ENCODE assay signal across 8 cellular contexts in the genomic region with DNA sequence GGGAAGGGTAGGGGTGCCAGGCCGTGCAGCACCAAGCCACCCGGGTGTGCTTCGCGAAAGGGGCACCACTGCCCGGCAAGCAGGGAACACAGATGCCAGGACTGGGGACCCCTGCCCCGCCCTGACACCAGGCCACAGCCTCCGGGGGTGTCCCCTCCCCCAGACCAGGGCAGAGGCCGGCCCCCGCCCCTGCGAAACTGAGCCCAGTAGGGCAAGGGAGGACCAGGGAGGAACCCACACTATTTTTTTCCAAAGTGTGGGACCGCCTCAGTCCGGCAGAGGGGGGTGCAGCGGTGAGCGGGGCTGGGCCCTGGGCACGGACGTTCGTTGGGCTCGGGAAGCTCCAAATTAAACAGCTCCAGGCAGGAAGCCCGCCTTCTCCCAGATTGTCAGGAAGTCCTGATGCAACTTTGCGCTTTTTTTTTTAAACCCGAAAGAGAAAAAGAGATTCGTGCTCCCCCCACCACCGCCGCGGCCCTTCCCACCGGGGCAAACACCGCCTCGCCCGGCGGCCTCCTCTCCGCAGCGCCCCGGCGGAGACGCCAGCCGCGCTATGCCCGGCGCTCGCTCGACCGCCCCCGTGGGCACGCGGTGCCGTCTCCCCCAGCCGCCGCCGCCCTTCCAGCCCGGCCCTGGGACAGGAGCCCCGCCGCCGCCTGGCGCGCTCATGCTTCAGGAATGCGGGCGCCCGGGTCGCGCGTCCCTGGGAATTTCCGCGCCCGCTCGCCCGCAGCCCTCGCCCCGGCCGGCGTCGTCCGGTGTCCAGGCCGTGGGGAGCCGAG. TPM values are rescaled to one million over a fixed set of nuclear protein-coding genes. Genes with fewer than 3 reads are reported as not detected.
DNase-seq lines count a peak whose midpoint lies in the region; FAIRE-seq and TF ChIP-seq lines count a peak whose summit lies in the region.

No MANE protein-coding gene starts in this region.

- no peaks in the 10 kb centered on the region for H3K36me3 ChIP-seq in SK-N-SH (replicated peaks in 1 of 2; ENCODE audit: control insufficient read depth in 1 of 2, insufficient read depth in 2 of 2, low read length in 1 of 2)
- no peaks in the 10 kb centered on the region for H3K36me3 ChIP-seq in mammary epithelial cell (ENCODE audit: insufficient read depth, low read length)
- H3K36me3 ChIP-seq in keratinocyte (ENCODE audit: control insufficient read depth in 2 of 2, extremely low read depth in 1 of 2, insufficient read depth in 2 of 2, low read length in 2 of 2) = peaks cover 2 to 4% of the 10 kb centered on the region in 2 experiments

- H3K27ac ChIP-seq in SK-N-SH (ENCODE audit: low read depth in 2 of 2, low read length in 1 of 2) (peak overlapping the region; percentile 43 to 84; a peak in 3 of 4 replicates), mammary epithelial cell (ENCODE audit: insufficient read depth, low read depth, low read length) (peak overlapping the region; percentile 76), keratinocyte (ENCODE audit: control insufficient read depth, insufficient read depth, low read length) (peak overlapping the region; percentile 93)

- H3K9me2 ChIP-seq in SK-N-SH = no peaks in the 10 kb centered on the region

- dilution Hi-C loops in mammary epithelial cell (cut with HindIII; ENCODE audit: low sequenced_read_pairs) = loop anchor here (5.0 to 10.0 kb wide), 5 partner anchors 57 to 521 kb away; partner anchors contain the start of gene ZNF778
- dilution Hi-C loops in keratinocyte (cut with MboI; ENCODE audit: extremely low pct_ligation_motif_present, low sequenced_read_pairs) = no loop called here

- H3K27me3 ChIP-seq in SK-N-SH (ENCODE audit: insufficient read depth) = no peaks in the 10 kb centered on the region
- no peaks in the 10 kb centered on the region for H3K27me3 ChIP-seq in mammary epithelial cell (ENCODE audit: insufficient read depth, low read length)
- no peaks in the 10 kb centered on the region for H3K27me3 ChIP-seq in keratinocyte (ENCODE audit: control insufficient read depth, extremely low read depth, insufficient read depth, low read length)

- intact Hi-C loops in mammary epithelial cell (cut with micrococcal nuclease) = loop anchor here (5.0 kb wide), 1 partner anchor 212 kb away; the partner anchor contains the start of gene ZC3H18

- H3K9ac ChIP-seq in SK-N-SH (peak overlapping the region; percentile 81), mammary epithelial cell (ENCODE audit: insufficient read depth, low read length) (peak overlapping the region; percentile 80), keratinocyte (ENCODE audit: control insufficient read depth, extremely low read depth, insufficient read depth, low read length) (peak overlapping the region; percentile 95)

- in situ Hi-C loops in mammary epithelial cell (cut with MboI; ENCODE audit: low sequenced_read_pairs in 2 of 2) = loop anchor here in 1 of 2 donors (5.0 kb wide), 1 partner anchor 37 kb away; no protein-coding TSS in a partner anchor

- TF ChIP-seq CTCF in SK-N-SH (IDR thresholded peaks at IDR 0.05) (peak; percentile 55), mammary epithelial cell (conservative IDR thresholded peaks at IDR 0.05 in 1 of 2, IDR thresholded peaks at IDR 0.05 in 1 of 2; ENCODE audit: extremely low read depth in 1 of 2, insufficient read depth in 1 of 2, low read depth in 1 of 2, low read length in 2 of 2) (peak; percentile 24 to 62), keratinocyte (optimal IDR thresholded peaks at IDR 0.05 in 1 of 3, IDR thresholded peaks at IDR 0.05 in 1 of 3, conservative IDR thresholded peaks at IDR 0.05 in 1 of 3; ENCODE audit: extremely low read depth in 1 of 3, insufficient read depth in 2 of 3, low read length in 3 of 3) (peak; percentile 27 to 66 (median 43))

- POLR2A ChIA-PET in HEK293T (lab: Yijun Ruan, JAX) (interaction anchor here (0.8 to 4.5 kb wide), 7 partner anchors 12 to 147 kb away, joined by 3 to 30 read pairs (median 4); partner anchors contain the start of gene CDT1), SK-N-SH (lab: Yijun Ruan, JAX) (no interaction called here)

- 2% methylated on average over 14 of the region's 74 CpGs for WGBS in SK-N-SH (ENCODE audit: low lambda C conversion rate)
- under 1% methylated on average over 20 of the region's 74 CpGs for WGBS in mammary epithelial cell (ENCODE audit: low coverage, missing lambda C conversion rate)

- H2AFZ ChIP-seq in SK-N-SH (ENCODE audit: low read depth) = peak overlapping the region; percentile 22; the same call in 1 of the 2 replicates
- H2AFZ ChIP-seq in mammary epithelial cell (ENCODE audit: low read depth, low read length) = peak overlapping the region; percentile 62
- no peak overlapping the region for H2AFZ ChIP-seq in keratinocyte (ENCODE audit: control insufficient read depth, low read length)

- H4K20me1 ChIP-seq in SK-N-SH (ENCODE audit: insufficient read depth) (peaks cover 47% of the 10 kb centered on the region), mammary epithelial cell (ENCODE audit: insufficient read depth, low read length) (peaks cover 7% of the 10 kb centered on the region), keratinocyte (ENCODE audit: control insufficient read depth, extremely low read depth, insufficient read depth, low read length) (peaks cover 26% of the 10 kb centered on the region)

- H3K4me3 ChIP-seq in SK-N-SH (ENCODE audit: low read depth in 2 of 2, low read length in 1 of 2) (peak overlapping the region; percentile 58 to 76), mammary epithelial cell (replicated peaks in 1 of 3; ENCODE audit: insufficient read depth in 1 of 3, low read depth in 2 of 3, low read length in 3 of 3) (peak overlapping the region; percentile 57 to 76 (median 65)), keratinocyte (ENCODE audit: control insufficient read depth in 2 of 3, extremely low read depth in 1 of 3, insufficient read depth in 2 of 3, low read depth in 1 of 3, low read length in 3 of 3) (peak overlapping the region; percentile 75 to 93 (median 78))

- peaks cover 20% of the 10 kb centered on the region for H3F3A ChIP-seq in SK-N-SH (replicated peaks; ENCODE audit: insufficient read depth)

- BruUV-seq in mammary epithelial cell (replicated peaks; lab: Mats Ljungman, UMichigan) = no TSS peak

- H3K9me3 ChIP-seq in SK-N-SH (no peaks in the 10 kb centered on the region), mammary epithelial cell (replicated peaks; ENCODE audit: insufficient read depth, low read length) (no peaks in the 10 kb centered on the region), keratinocyte (ENCODE audit: control insufficient read depth, low read depth, low read length) (no peaks in the 10 kb centered on the region)

- DNase-seq in COLO668 (lab: John Stamatoyannopoulos, UW; ENCODE audit: unreplicated experiment) = peak; percentile 39
- DNase-seq in HEK293T (ENCODE audit: extremely low spot score) = peak; percentile 41
- peak; percentile 81 for DNase-seq in SK-N-SH
- DNase-seq in mammary epithelial cell = peak; percentile 78
- DNase-seq in keratinocyte (ENCODE audit: low read depth, low spot score) = no peak
- peak; percentile 52 to 62 for DNase-seq in stimulated activated CD4-positive, alpha-beta T cell treated with anti-CD3 and anti-CD28 coated beads, Interleukin-2, amount 100 ng/mL, for 24 hours
- no peak for DNase-seq in SHP77 (lab: John Stamatoyannopoulos, UW)
- no peak for DNase-seq in NCI-H446 (lab: John Stamatoyannopoulos, UW)

- peak overlapping the region; percentile 91 for H3K4me2 ChIP-seq in SK-N-SH
- H3K4me2 ChIP-seq in mammary epithelial cell (ENCODE audit: insufficient read depth, low read depth, low read length) = peak overlapping the region; percentile 98
- peak overlapping the region; percentile 100 for H3K4me2 ChIP-seq in keratinocyte (ENCODE audit: control insufficient read depth, extremely low read depth, insufficient read depth, low read depth, low read length)

- TF ChIP-seq EP300 in SK-N-SH (IDR thresholded peaks at IDR 0.05; ENCODE audit: borderline replicate concordance in 1 of 2, low read depth in 1 of 2, low read length in 1 of 2) = no peak

- H3K4me1 ChIP-seq in SK-N-SH (ENCODE audit: control insufficient read depth in 1 of 2, insufficient read depth in 2 of 2, low read depth in 1 of 2, low read length in 1 of 2) (peaks cover 0 to 41% of the 10 kb centered on the region in 2 experiments; a peak in 3 of 4 replicates), mammary epithelial cell (ENCODE audit: insufficient read depth, low read length) (peaks cover 31% of the 10 kb centered on the region), keratinocyte (ENCODE audit: control insufficient read depth, extremely low read depth, insufficient read depth, low read length) (peaks cover 35% of the 10 kb centered on the region)

- no peak for FAIRE-seq in keratinocyte (lab: Jason Lieb, UNC)

- no peak for TF ChIP-seq RAD21 in SK-N-SH (IDR thresholded peaks at IDR 0.05; ENCODE audit: low read length)

- CTCF ChIA-PET in HEK293T (lab: Yijun Ruan, JAX) = interaction anchor here (0.6 kb wide), 1 partner anchor 47 kb away, joined by 3 read pairs; no protein-coding TSS in a partner anchor
- CTCF ChIA-PET in SK-N-SH (lab: Yijun Ruan, JAX) = interaction anchor here (0.7 to 4.1 kb wide), 8 partner anchors 18 to 1125 kb away, joined by 3 to 31 read pairs (median 4); no protein-coding TSS in a partner anchor
- CTCF ChIA-PET in mammary epithelial cell (lab: Charles Lee; ENCODE audit: low non-redundant PET) = interaction anchor here (0.6 to 1.5 kb wide), 2 partner anchors 47 to 185 kb away, joined by 3 to 37 read pairs; no protein-coding TSS in a partner anchor

- H3K79me2 ChIP-seq in SK-N-SH (ENCODE audit: insufficient read depth) = peaks cover 60% of the 10 kb centered on the region
- H3K79me2 ChIP-seq in mammary epithelial cell (ENCODE audit: insufficient read depth, low read length) = peaks cover 57% of the 10 kb centered on the region
- H3K79me2 ChIP-seq in keratinocyte (ENCODE audit: control insufficient read depth, insufficient read depth, low read length) = peaks cover 54% of the 10 kb centered on the region

- no peaks in the 10 kb centered on the region for H3K9me1 ChIP-seq in keratinocyte (ENCODE audit: control insufficient read depth, extremely low read depth, insufficient read depth, low read length)

RNA-seq across cellular contexts. Expression of gene PIEZO1, which starts 0.8 kb away (rescaled TPM):
- polyA plus RNA-seq in SK-N-SH (2012; rRNA removed) (111 and 184 TPM in 2 replicates), mammary epithelial cell (144 TPM), keratinocyte (62.8 to 136 TPM (median 120 TPM) in 3 replicates)
- 45.3 and 86.3 TPM in 2 replicates for polyA plus RNA-seq in SK-N-SH (2012; cell fraction: cytosol; rRNA removed)
- 670 and 1,039 TPM in 2 replicates for polyA plus RNA-seq in SK-N-SH (2012; cell fraction: nucleus; rRNA removed)
- 100 to 1,000 TPM; 165 to 215 TPM for total RNA-seq in mammary epithelial cell
- polyA minus RNA-seq in mammary epithelial cell (339 TPM), keratinocyte (202 to 895 TPM (median 206 TPM) in 3 replicates)
- polyA plus RNA-seq in keratinocyte (2011; ENCODE audit: low read depth) = 56.5 TPM
- polyA plus RNA-seq in keratinocyte (2011; cell fraction: cytosol; rRNA removed) = 29.9 and 72.0 TPM in 2 replicates
- polyA plus RNA-seq in keratinocyte (2011; cell fraction: nucleus; rRNA removed) = 489 and 583 TPM in 2 replicates
- 161 and 179 TPM in 2 replicates for polyA plus RNA-seq in keratinocyte (2012; ENCODE audit: low replicate concordance)
- polyA minus RNA-seq in keratinocyte (2011; cell fraction: cytosol; rRNA and poly(A)+ RNA removed) = 161 TPM
- polyA minus RNA-seq in keratinocyte (2011; cell fraction: nucleus; rRNA and poly(A)+ RNA removed) = 459 and 543 TPM in 2 replicates

RNA-seq across cellular contexts. Expression of gene CDT1, which starts 19.3 kb away (rescaled TPM):
- polyA plus RNA-seq in SK-N-SH (2012; rRNA removed) (3.1 and 6.1 TPM in 2 replicates), mammary epithelial cell (13.6 TPM), keratinocyte (1.0 to 4.9 TPM (median 2.0 TPM) in 3 replicates)
- 1.5 and 4.3 TPM in 2 replicates for polyA plus RNA-seq in SK-N-SH (2012; cell fraction: cytosol; rRNA removed)
- polyA plus RNA-seq in SK-N-SH (2012; cell fraction: nucleus; rRNA removed) = 8.0 and 8.2 TPM in 2 replicates
- total RNA-seq in mammary epithelial cell = 10 to 100 TPM in 1 of 2 donors, 1 to 10 TPM in 1; 3.5 to 22.0 TPM
- polyA minus RNA-seq in mammary epithelial cell (20.1 TPM), keratinocyte (0.30 to 9.4 TPM (median 4.0 TPM) in 3 replicates)
- polyA plus RNA-seq in keratinocyte (2011; ENCODE audit: low read depth) = 0.10 TPM
- 0.94 and 4.1 TPM in 2 replicates for polyA plus RNA-seq in keratinocyte (2011; cell fraction: cytosol; rRNA removed)
- polyA plus RNA-seq in keratinocyte (2011; cell fraction: nucleus; rRNA removed) = 0.60 and 1.0 TPM in 2 replicates
- 0.55 and 7.5 TPM in 2 replicates for polyA plus RNA-seq in keratinocyte (2012; ENCODE audit: low replicate concordance)
- 5.9 TPM for polyA minus RNA-seq in keratinocyte (2011; cell fraction: cytosol; rRNA and poly(A)+ RNA removed)
- 1.2 and 2.5 TPM in 2 replicates for polyA minus RNA-seq in keratinocyte (2011; cell fraction: nucleus; rRNA and poly(A)+ RNA removed)

RNA-seq across cellular contexts. Expression of gene APRT, which starts 27.5 kb away (rescaled TPM):
- polyA plus RNA-seq in SK-N-SH (2012; rRNA removed) = 178 and 192 TPM in 2 replicates
- polyA plus RNA-seq in SK-N-SH (2012; cell fraction: cytosol; rRNA removed) = 87.4 and 115 TPM in 2 replicates
- polyA plus RNA-seq in SK-N-SH (2012; cell fraction: nucleus; rRNA removed) = 186 and 231 TPM in 2 replicates
- total RNA-seq in mammary epithelial cell = 100 to 1,000 TPM in 1 of 2 donors, 10 to 100 TPM in 1; 51.5 to 136 TPM
- polyA plus RNA-seq in mammary epithelial cell = 145 TPM
- polyA minus RNA-seq in mammary epithelial cell = 63.6 TPM
- polyA plus RNA-seq in keratinocyte = 91.4 to 177 TPM (median 106 TPM) in 3 replicates
- 25.2 TPM for polyA plus RNA-seq in keratinocyte (2011; ENCODE audit: low read depth)
- 51.1 and 112 TPM in 2 replicates for polyA plus RNA-seq in keratinocyte (2011; cell fraction: cytosol; rRNA removed)
- 49.9 and 72.8 TPM in 2 replicates for polyA plus RNA-seq in keratinocyte (2011; cell fraction: nucleus; rRNA removed)
- 135 and 217 TPM in 2 replicates for polyA plus RNA-seq in keratinocyte (2012; ENCODE audit: low replicate concordance)
- 26.0 to 61.0 TPM (median 48.4 TPM) in 3 replicates for polyA minus RNA-seq in keratinocyte
- 182 TPM for polyA minus RNA-seq in keratinocyte (2011; cell fraction: cytosol; rRNA and poly(A)+ RNA removed)
- 29.3 and 31.1 TPM in 2 replicates for polyA minus RNA-seq in keratinocyte (2011; cell fraction: nucleus; rRNA and poly(A)+ RNA removed)

Comparison
In these comparisons a context has a peak if more than half of its experiments do, and no peak if none do; other contexts are left out.
1. DNase-seq: peak in COLO668 (single experiment), HEK293T (single experiment), SK-N-SH (single experiment), mammary epithelial cell (single experiment) and stimulated activated CD4-positive, alpha-beta T cell treated with anti-CD3 and anti-CD28 coated beads, Interleukin-2, amount 100 ng/mL, for 24 hours (2 of 2); none in keratinocyte (single experiment), SHP77 (0 of 2) and NCI-H446 (0 of 2).
2. Peak in every context shown above with its lines, with median percentiles within 50 percentile points of each other: H3K27ac ChIP-seq, H3K4me2 ChIP-seq, H3K4me3 ChIP-seq, H3K9ac ChIP-seq and CTCF ChIP-seq.